ENCODE assay signal across 17 cellular contexts in the genomic region with DNA sequence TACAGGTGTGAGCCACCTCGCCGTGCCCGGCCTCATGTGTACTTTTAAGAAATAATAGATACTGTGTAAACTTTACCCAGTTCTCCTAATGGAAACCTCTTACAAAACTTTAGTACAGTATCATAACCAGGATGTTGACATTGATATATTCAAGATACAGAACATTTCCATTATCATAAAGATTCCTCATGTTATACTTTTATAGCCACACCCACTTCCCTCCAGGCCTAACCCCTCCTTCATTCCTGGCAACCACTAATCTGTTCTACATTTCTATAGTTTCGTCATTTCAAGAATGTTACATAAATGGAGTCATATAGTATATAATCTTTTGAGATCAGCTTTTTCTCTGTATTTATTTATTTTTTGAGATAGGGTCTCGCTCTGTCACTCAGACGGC. TPM values are rescaled to one million over a fixed set of nuclear protein-coding genes. Genes with fewer than 3 reads are reported as not detected.
"Had no signal": no experiment of that assay in that cellular context is flagged by ENCODE, and none has a peak within 500 bp of the region (broad histone marks: within the 10 kb centered on the region; RNA-seq: fewer than 3 reads in every experiment).

No MANE protein-coding gene starts in this region.

- H3K27me3 ChIP-seq: stomach had no signal

- DNase-seq: effector memory CD4-positive, alpha-beta T cell; glutamatergic neuron; left ventricle myocardium inferior; lower lobe of right lung; midbrain; naive B cell; psoas muscle; retina; sigmoid colon; stimulated activated naive CD4-positive, alpha-beta T cell; stomach; substantia nigra; transverse colon had no signal

- H3K4me3 ChIP-seq: gastroesophageal sphincter, left ventricle myocardium inferior, lower lobe of right lung, psoas muscle, sigmoid colon, skin epidermis, stomach, thoracic aorta, transverse colon had no signal

- ATAC-seq: esophagus mucosa, gastroesophageal sphincter, lower lobe of right lung, psoas muscle had no signal

- H3K27ac ChIP-seq: gastroesophageal sphincter, left ventricle myocardium inferior, lower lobe of right lung, psoas muscle, sigmoid colon, skin epidermis, stomach, thoracic aorta, transverse colon had no signal

- H3K36me3 ChIP-seq: gastroesophageal sphincter, left ventricle myocardium inferior, lower lobe of right lung, sigmoid colon, stomach, thoracic aorta, transverse colon had no signal

- H3K9me3 ChIP-seq: gastroesophageal sphincter, left ventricle myocardium inferior, lower lobe of right lung, psoas muscle, sigmoid colon, stomach, thoracic aorta, transverse colon had no signal

- H3K4me1 ChIP-seq: gastroesophageal sphincter, left ventricle myocardium inferior, lower lobe of right lung, psoas muscle, stomach had no signal

RNA-seq across cellular contexts. Expression of a gene that starts 52.6 kb away (rescaled TPM):
- total RNA-seq: gastroesophageal sphincter, psoas muscle, thoracic aorta had no signal
